1 cellular context compared by ENCODE assay signal in genomic region chr12:95862038-95862437, GRCh38.
A peak's percentile ranks its signal among the peaks of the same experiment; 100 is the strongest.
TF ChIP-seq lines count a peak whose summit lies in the region.

No MANE protein-coding gene starts in this region.

TF ChIP-seq in K562, 482 proteins besides CTCF, POLR2A, EP300 and RAD21:
- TF ChIP-seq KDM1A (IDR thresholded peaks at IDR 0.05): no peak
- TF ChIP-seq ZNF146 (CRISPR knock-in tag; IDR thresholded peaks at IDR 0.05; ENCODE audit: unreplicated experiment): peak; percentile 51
- TF ChIP-seq RBM25 (IDR thresholded peaks at IDR 0.05; ENCODE audit: low read depth, low read length, severe bottlenecking): peak; percentile 43
